In the genomic region with DNA sequence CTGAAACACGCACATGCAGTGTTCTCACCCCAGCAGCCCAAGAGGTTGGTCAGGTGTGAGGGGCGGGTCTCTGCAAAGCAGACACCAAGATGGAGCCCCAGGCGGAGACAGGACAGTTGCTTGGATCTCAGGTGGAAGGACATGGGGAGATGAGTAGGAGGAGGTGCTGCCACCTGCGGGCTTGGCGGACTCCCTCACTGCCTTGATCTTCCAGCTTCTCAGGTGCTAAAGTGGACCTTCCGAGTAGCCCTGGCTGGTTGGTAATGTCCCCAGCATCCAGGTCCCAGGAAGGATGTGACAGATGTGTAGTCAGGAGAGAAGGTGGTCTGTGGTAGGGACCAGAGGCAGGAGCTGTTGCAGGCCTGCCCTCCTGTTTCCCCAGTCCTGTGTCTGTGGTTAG, we compare ENCODE assay signal across 2 cellular contexts.
TF ChIP-seq lines count a peak whose summit lies in the region.

No MANE protein-coding gene starts in this region.

TF ChIP-seq in HepG2, 621 proteins besides CTCF, POLR2A, EP300 and RAD21:
- TF ChIP-seq, protein P1, sequence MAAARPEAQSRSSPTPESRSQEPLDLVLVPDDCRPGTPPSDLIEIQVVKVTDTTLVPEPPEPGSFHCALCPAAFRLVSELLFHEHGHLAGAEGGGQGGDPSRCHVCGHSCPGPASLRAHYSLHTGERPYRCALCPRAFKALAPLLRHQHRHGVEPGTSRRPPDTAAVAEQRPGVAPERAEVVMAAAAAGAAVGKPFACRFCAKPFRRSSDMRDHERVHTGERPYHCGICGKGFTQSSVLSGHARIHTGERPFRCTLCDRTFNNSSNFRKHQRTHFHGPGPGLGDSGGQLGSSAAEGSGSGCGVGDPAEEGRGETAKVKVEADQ (CRISPR knock-in tag; IDR thresholded peaks at IDR 0.05; ENCODE audit: borderline replicate concordance) = no peak
- TF ChIP-seq, protein P2, sequence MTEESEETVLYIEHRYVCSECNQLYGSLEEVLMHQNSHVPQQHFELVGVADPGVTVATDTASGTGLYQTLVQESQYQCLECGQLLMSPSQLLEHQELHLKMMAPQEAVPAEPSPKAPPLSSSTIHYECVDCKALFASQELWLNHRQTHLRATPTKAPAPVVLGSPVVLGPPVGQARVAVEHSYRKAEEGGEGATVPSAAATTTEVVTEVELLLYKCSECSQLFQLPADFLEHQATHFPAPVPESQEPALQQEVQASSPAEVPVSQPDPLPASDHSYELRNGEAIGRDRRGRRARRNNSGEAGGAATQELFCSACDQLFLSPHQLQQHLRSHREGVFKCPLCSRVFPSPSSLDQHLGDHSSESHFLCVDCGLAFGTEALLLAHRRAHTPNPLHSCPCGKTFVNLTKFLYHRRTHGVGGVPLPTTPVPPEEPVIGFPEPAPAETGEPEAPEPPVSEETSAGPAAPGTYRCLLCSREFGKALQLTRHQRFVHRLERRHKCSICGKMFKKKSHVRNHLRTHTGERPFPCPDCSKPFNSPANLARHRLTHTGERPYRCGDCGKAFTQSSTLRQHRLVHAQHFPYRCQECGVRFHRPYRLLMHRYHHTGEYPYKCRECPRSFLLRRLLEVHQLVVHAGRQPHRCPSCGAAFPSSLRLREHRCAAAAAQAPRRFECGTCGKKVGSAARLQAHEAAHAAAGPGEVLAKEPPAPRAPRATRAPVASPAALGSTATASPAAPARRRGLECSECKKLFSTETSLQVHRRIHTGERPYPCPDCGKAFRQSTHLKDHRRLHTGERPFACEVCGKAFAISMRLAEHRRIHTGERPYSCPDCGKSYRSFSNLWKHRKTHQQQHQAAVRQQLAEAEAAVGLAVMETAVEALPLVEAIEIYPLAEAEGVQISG (CRISPR knock-in tag; IDR thresholded peaks at IDR 0.05) = peak; percentile 92
- no peak for TF ChIP-seq ZNF468 (CRISPR knock-in tag; IDR thresholded peaks at IDR 0.05)
- no peak for TF ChIP-seq ZFP82 (CRISPR knock-in tag; IDR thresholded peaks at IDR 0.05; ENCODE audit: borderline replicate concordance)
- TF ChIP-seq, protein P3, sequence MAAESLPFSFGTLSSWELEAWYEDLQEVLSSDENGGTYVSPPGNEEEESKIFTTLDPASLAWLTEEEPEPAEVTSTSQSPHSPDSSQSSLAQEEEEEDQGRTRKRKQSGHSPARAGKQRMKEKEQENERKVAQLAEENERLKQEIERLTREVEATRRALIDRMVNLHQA (CRISPR knock-in tag; IDR thresholded peaks at IDR 0.05) = no peak
TF ChIP-seq in HepG2: peak in this region for 1.

TF ChIP-seq in H1, 55 proteins besides CTCF, POLR2A, EP300 and RAD21:
- TF ChIP-seq, protein P4, sequence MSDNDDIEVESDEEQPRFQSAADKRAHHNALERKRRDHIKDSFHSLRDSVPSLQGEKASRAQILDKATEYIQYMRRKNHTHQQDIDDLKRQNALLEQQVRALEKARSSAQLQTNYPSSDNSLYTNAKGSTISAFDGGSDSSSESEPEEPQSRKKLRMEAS (IDR thresholded peaks at IDR 0.05) = no peak
- TF ChIP-seq CEBPB (IDR thresholded peaks at IDR 0.05; ENCODE audit: low read depth, low read length) = no peak
- no peak for TF ChIP-seq CHD1 (IDR thresholded peaks at IDR 0.05; ENCODE audit: low read depth, low read length)
- no peak for TF ChIP-seq TCF12 (IDR thresholded peaks at IDR 0.05; ENCODE audit: low read depth, low read length)
- no peak for TF ChIP-seq TBP (IDR thresholded peaks at IDR 0.05; ENCODE audit: low read depth, low read length)
- no peak for TF ChIP-seq SUZ12 (IDR thresholded peaks at IDR 0.05; ENCODE audit: low read length)
- no peak for TF ChIP-seq CBX8 (IDR thresholded peaks at IDR 0.05; ENCODE audit: borderline replicate concordance, low read depth, low read length)
- TF ChIP-seq CBX5 (IDR thresholded peaks at IDR 0.05; ENCODE audit: low read depth, low read length) = no peak
